1 cellular context compared by ENCODE assay signal in genomic region chr10:26776258-26776657, GRCh38.
TF ChIP-seq lines count a peak whose summit lies in the region.

No MANE protein-coding gene starts in this region.

TF ChIP-seq in HCT116, 20 proteins besides CTCF, POLR2A, EP300 and RAD21 (continued from another document):
- TF ChIP-seq, protein P1, sequence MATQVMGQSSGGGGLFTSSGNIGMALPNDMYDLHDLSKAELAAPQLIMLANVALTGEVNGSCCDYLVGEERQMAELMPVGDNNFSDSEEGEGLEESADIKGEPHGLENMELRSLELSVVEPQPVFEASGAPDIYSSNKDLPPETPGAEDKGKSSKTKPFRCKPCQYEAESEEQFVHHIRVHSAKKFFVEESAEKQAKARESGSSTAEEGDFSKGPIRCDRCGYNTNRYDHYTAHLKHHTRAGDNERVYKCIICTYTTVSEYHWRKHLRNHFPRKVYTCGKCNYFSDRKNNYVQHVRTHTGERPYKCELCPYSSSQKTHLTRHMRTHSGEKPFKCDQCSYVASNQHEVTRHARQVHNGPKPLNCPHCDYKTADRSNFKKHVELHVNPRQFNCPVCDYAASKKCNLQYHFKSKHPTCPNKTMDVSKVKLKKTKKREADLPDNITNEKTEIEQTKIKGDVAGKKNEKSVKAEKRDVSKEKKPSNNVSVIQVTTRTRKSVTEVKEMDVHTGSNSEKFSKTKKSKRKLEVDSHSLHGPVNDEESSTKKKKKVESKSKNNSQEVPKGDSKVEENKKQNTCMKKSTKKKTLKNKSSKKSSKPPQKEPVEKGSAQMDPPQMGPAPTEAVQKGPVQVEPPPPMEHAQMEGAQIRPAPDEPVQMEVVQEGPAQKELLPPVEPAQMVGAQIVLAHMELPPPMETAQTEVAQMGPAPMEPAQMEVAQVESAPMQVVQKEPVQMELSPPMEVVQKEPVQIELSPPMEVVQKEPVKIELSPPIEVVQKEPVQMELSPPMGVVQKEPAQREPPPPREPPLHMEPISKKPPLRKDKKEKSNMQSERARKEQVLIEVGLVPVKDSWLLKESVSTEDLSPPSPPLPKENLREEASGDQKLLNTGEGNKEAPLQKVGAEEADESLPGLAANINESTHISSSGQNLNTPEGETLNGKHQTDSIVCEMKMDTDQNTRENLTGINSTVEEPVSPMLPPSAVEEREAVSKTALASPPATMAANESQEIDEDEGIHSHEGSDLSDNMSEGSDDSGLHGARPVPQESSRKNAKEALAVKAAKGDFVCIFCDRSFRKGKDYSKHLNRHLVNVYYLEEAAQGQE (IDR thresholded peaks at IDR 0.05; ENCODE audit: low read depth) = no peak
- TF ChIP-seq ZFX (IDR thresholded peaks at IDR 0.05) (no peak), ELF1 (IDR thresholded peaks at IDR 0.05; ENCODE audit: borderline replicate concordance, low read depth) (no peak), POLR2AphosphoS5 (IDR thresholded peaks at IDR 0.05; ENCODE audit: low read depth, low read length) (no peak), TCF7L2 (IDR thresholded peaks at IDR 0.05; ENCODE audit: borderline replicate concordance, extremely low read depth, insufficient read depth, insufficient read length) (no peak)
- TF ChIP-seq, protein P2, sequence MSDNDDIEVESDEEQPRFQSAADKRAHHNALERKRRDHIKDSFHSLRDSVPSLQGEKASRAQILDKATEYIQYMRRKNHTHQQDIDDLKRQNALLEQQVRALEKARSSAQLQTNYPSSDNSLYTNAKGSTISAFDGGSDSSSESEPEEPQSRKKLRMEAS (IDR thresholded peaks at IDR 0.05) = no peak
